In genomic region chr12:76024942-76025600, GRCh38 we compare ENCODE assay signal across 9 cellular contexts.
A peak's percentile ranks its signal among the peaks of the same experiment; 100 is the strongest.
DNase-seq lines count a peak whose midpoint lies in the region; ATAC-seq, FAIRE-seq and TF ChIP-seq lines count a peak whose summit lies in the region.
"Had no signal": no experiment of that assay in that cellular context is flagged by ENCODE, and none has a peak within 500 bp of the region (broad histone marks: within the 10 kb centered on the region; RNA-seq: fewer than 3 reads in every experiment).

No MANE protein-coding gene starts in this region.

- ATAC-seq in GM21576 (IDR thresholded peaks at IDR 0.05; ENCODE audit: unreplicated experiment) (no peak), GM21381 (IDR thresholded peaks at IDR 0.05; ENCODE audit: unreplicated experiment) (no peak), HG02588 (IDR thresholded peaks at IDR 0.05; ENCODE audit: unreplicated experiment) (no peak)

- FAIRE-seq in TTC549 (lab: Jason Lieb, UNC): peak; percentile 58

- no peak overlapping the region for H3K4me3 ChIP-seq in foreskin fibroblast (ENCODE audit: low read depth in 1 of 2, low read length in 2 of 2)

- DNase-seq in CD1c-positive myeloid dendritic cell (ENCODE audit: extremely low spot score) (peak; percentile 76), HS-5 (ENCODE audit: low read depth) (peak; percentile 78), foreskin fibroblast (peak; percentile 84 to 91), NCI-H2107 (lab: John Stamatoyannopoulos, UW) (no peak)
- DNase-seq: effector memory CD4-positive, alpha-beta T cell had no signal

- no peak for TF ChIP-seq CTCF in foreskin fibroblast (IDR thresholded peaks at IDR 0.05; ENCODE audit: low read depth, low read length)
